In genomic region chr16:48432136-48432535, GRCh38 we compare ENCODE assay signal across 9 cellular contexts. TPM values are rescaled to one million over a fixed set of nuclear protein-coding genes. Genes with fewer than 3 reads are reported as not detected.
DNase-seq lines count a peak whose midpoint lies in the region; ATAC-seq lines count a peak whose summit lies in the region.
"Had no signal": no experiment of that assay in that cellular context is flagged by ENCODE, and none has a peak within 500 bp of the region (broad histone marks: within the 10 kb centered on the region; RNA-seq: fewer than 3 reads in every experiment).

No MANE protein-coding gene starts in this region.

- intact Hi-C loops in activated naive CD4-positive, alpha-beta T cell treated with anti-CD3 and anti-CD28 coated beads for 36 hours (cut with micrococcal nuclease), result no loop called here

- no peak overlapping the region for H3K4me3 Mint-ChIP-seq in activated naive CD4-positive, alpha-beta T cell treated with anti-CD3 and anti-CD28 coated beads for 36 hours
- H3K4me3 Mint-ChIP-seq in stimulated activated memory B cell treated with anti-CD40 and anti-IgM and Interleukin-4, amounts not matched to agents 10 μg/mL and 1 μg/mL and 100 μg/mL, for 72 hours, result peak overlapping the region; percentile 49

- H3K9me3 Mint-ChIP-seq in activated naive CD4-positive, alpha-beta T cell treated with anti-CD3 and anti-CD28 coated beads for 36 hours, result no peaks in the 10 kb centered on the region
- peaks cover 6% of the 10 kb centered on the region for H3K9me3 Mint-ChIP-seq in stimulated activated memory B cell treated with anti-CD40 and anti-IgM and Interleukin-4, amounts not matched to agents 10 μg/mL and 1 μg/mL and 100 μg/mL, for 72 hours

- ATAC-seq in HG03066 (IDR thresholded peaks at IDR 0.05; ENCODE audit: low read depth, unreplicated experiment) (peak; percentile 66), HG02970 (IDR thresholded peaks at IDR 0.05; ENCODE audit: low FRiP score, unreplicated experiment) (no peak)
- peak; percentile 87 for ATAC-seq in stimulated activated memory B cell treated with anti-CD40 and anti-IgM and Interleukin-4, amounts not matched to agents 10 μg/mL and 1 μg/mL and 100 μg/mL, for 72 hours

- CTCF ChIA-PET in activated naive CD4-positive, alpha-beta T cell treated with anti-CD3 and anti-CD28 coated beads for 36 hours (lab: Charles Lee), result no interaction called here

- H3K27me3 Mint-ChIP-seq in activated naive CD4-positive, alpha-beta T cell treated with anti-CD3 and anti-CD28 coated beads for 36 hours (ENCODE audit: low read depth), result peaks cover 1% of the 10 kb centered on the region
- H3K27me3 Mint-ChIP-seq in stimulated activated memory B cell treated with anti-CD40 and anti-IgM and Interleukin-4, amounts not matched to agents 10 μg/mL and 1 μg/mL and 100 μg/mL, for 72 hours, result no peaks in the 10 kb centered on the region

- peaks cover 2% of the 10 kb centered on the region for H3K4me1 Mint-ChIP-seq in activated naive CD4-positive, alpha-beta T cell treated with anti-CD3 and anti-CD28 coated beads for 36 hours (ENCODE audit: low read depth)
- H3K4me1 Mint-ChIP-seq in stimulated activated memory B cell treated with anti-CD40 and anti-IgM and Interleukin-4, amounts not matched to agents 10 μg/mL and 1 μg/mL and 100 μg/mL, for 72 hours, result peaks cover 57% of the 10 kb centered on the region

- H3K27ac Mint-ChIP-seq in activated naive CD4-positive, alpha-beta T cell treated with anti-CD3 and anti-CD28 coated beads for 36 hours, result peak overlapping the region; percentile 8
- peak overlapping the region; percentile 90 for H3K27ac Mint-ChIP-seq in stimulated activated memory B cell treated with anti-CD40 and anti-IgM and Interleukin-4, amounts not matched to agents 10 μg/mL and 1 μg/mL and 100 μg/mL, for 72 hours

- H3K36me3 Mint-ChIP-seq in activated naive CD4-positive, alpha-beta T cell treated with anti-CD3 and anti-CD28 coated beads for 36 hours (ENCODE audit: low read depth), result no peaks in the 10 kb centered on the region
- H3K36me3 Mint-ChIP-seq in stimulated activated memory B cell treated with anti-CD40 and anti-IgM and Interleukin-4, amounts not matched to agents 10 μg/mL and 1 μg/mL and 100 μg/mL, for 72 hours, result peaks cover 6% of the 10 kb centered on the region

- no peak for DNase-seq in activated naive CD4-positive, alpha-beta T cell treated with anti-CD3 and anti-CD28 coated beads for 36 hours
- no peak for DNase-seq in activated naive CD4-positive, alpha-beta T cell treated with Interleukin-2 at 50 U/mL for 16 hours
- DNase-seq in SIG-M5 (lab: John Stamatoyannopoulos, UW) (peak; percentile 50), ecto neural progenitor cell (ENCODE audit: low spot score) (no peak)
- DNase-seq in stimulated activated naive CD4-positive, alpha-beta T cell (lab: John Stamatoyannopoulos, UW), result no peak
- DNase-seq: activated CD4-positive, alpha-beta T cell treated with anti-CD3 and anti-CD28 coated beads, Interleukin-2, amount 50 U/mL, for 1 hour had no signal

RNA-seq across cellular contexts. Expression of gene SIAH1, which starts 46.9 kb away (rescaled TPM):
- total RNA-seq in activated naive CD4-positive, alpha-beta T cell treated with anti-CD3 and anti-CD28 coated beads for 36 hours, result 10 to 100 TPM; 13.7 to 14.6 TPM
